ENCODE assay signal across 1 cellular context in genomic region chr19:38206006-38206745, GRCh38.
TF ChIP-seq lines count a peak whose summit lies in the region.

No MANE protein-coding gene starts in this region.

TF ChIP-seq in H1, 55 proteins besides CTCF, POLR2A, EP300 and RAD21:
- TF ChIP-seq FOSL1 (IDR thresholded peaks at IDR 0.05; ENCODE audit: insufficient read depth, low read depth, low read length) (no peak), SAP30 (IDR thresholded peaks at IDR 0.05; ENCODE audit: insufficient read depth, insufficient replicate concordance, low read length) (no peak), SIRT6 (IDR thresholded peaks at IDR 0.05; ENCODE audit: low read length) (no peak), HDAC2 (IDR thresholded peaks at IDR 0.05; ENCODE audit: borderline replicate concordance in 1 of 2, low read depth in 2 of 2, low read length in 2 of 2) (no peak), E2F6 (IDR thresholded peaks at IDR 0.05) (no peak), SP1 (IDR thresholded peaks at IDR 0.05; ENCODE audit: low read depth, low read length) (no peak), BCL11A (IDR thresholded peaks at IDR 0.05; ENCODE audit: low read depth in 2 of 2, low read length in 2 of 2) (no peak), NRF1 (IDR thresholded peaks at IDR 0.05; ENCODE audit: low read depth, low read length) (no peak)
